Comparison of ENCODE assay signal across 22 cellular contexts in genomic region chr9:85108806-85109205, GRCh38.
"Had no signal": no experiment of that assay in that cellular context is flagged by ENCODE, and none has a peak within 500 bp of the region (broad histone marks: within the 10 kb centered on the region; RNA-seq: fewer than 3 reads in every experiment).

No MANE protein-coding gene starts in this region.

- H2AFZ ChIP-seq: parathyroid adenoma had no signal

- H3K27ac ChIP-seq: esophagus muscularis mucosa, left ventricle myocardium inferior, lower lobe of right lung, parathyroid adenoma, prostate gland, spleen, testis, tibial nerve, upper lobe of right lung had no signal

- H3K79me2 ChIP-seq: parathyroid adenoma had no signal

- H3K4me3 ChIP-seq: dorsolateral prefrontal cortex, esophagus muscularis mucosa, left ventricle myocardium inferior, lower lobe of right lung, prostate gland, spleen, testis, tibial nerve, upper lobe of right lung had no signal

- H3K9me3 ChIP-seq: esophagus muscularis mucosa, left ventricle myocardium inferior, lower lobe of right lung, prostate gland, spleen, testis, tibial nerve, upper lobe of right lung had no signal

- DNase-seq: cortex of kidney; dorsolateral prefrontal cortex; effector CD8-positive, alpha-beta T cell; left cardiac atrium; left ventricle myocardium inferior; lower lobe of right lung; mesenchymal stem cell; midbrain; naive B cell; occipital lobe; spleen; stimulated activated CD4-positive, alpha-beta T cell treated with anti-CD3 and anti-CD28 coated beads, Interleukin-15, amount 100 ng/mL, for 24 hours; stimulated activated CD4-positive, alpha-beta T cell treated with anti-CD3 and anti-CD28 coated beads, Interleukin-1b, Interleukin-23, amount 100 ng/mL, for 48 hours; stimulated activated CD4-positive, alpha-beta T cell treated with anti-CD3 and anti-CD28 coated beads, Interleukin-4, amount 100 ng/mL, for 24 hours; testis; upper lobe of right lung had no signal

- H3K9ac ChIP-seq: parathyroid adenoma had no signal

- ATAC-seq: left cardiac atrium; lower lobe of right lung; sciatic nerve; stimulated activated memory B cell treated with anti-CD40 and anti-IgM and Interleukin-4, amounts not matched to agents 10 μg/mL and 1 μg/mL and 100 μg/mL, for 72 hours; upper lobe of right lung had no signal

- H3K36me3 ChIP-seq: esophagus muscularis mucosa, left ventricle myocardium inferior, lower lobe of right lung, prostate gland, spleen, tibial nerve, upper lobe of right lung had no signal

- H3K27me3 ChIP-seq: dorsolateral prefrontal cortex, testis, tibial nerve, upper lobe of right lung had no signal

- H3K4me1 ChIP-seq: esophagus muscularis mucosa, left ventricle myocardium inferior, lower lobe of right lung, parathyroid adenoma, prostate gland, spleen, testis, tibial nerve, upper lobe of right lung had no signal
